ENCODE assay signal across 8 cellular contexts in the genomic region with DNA sequence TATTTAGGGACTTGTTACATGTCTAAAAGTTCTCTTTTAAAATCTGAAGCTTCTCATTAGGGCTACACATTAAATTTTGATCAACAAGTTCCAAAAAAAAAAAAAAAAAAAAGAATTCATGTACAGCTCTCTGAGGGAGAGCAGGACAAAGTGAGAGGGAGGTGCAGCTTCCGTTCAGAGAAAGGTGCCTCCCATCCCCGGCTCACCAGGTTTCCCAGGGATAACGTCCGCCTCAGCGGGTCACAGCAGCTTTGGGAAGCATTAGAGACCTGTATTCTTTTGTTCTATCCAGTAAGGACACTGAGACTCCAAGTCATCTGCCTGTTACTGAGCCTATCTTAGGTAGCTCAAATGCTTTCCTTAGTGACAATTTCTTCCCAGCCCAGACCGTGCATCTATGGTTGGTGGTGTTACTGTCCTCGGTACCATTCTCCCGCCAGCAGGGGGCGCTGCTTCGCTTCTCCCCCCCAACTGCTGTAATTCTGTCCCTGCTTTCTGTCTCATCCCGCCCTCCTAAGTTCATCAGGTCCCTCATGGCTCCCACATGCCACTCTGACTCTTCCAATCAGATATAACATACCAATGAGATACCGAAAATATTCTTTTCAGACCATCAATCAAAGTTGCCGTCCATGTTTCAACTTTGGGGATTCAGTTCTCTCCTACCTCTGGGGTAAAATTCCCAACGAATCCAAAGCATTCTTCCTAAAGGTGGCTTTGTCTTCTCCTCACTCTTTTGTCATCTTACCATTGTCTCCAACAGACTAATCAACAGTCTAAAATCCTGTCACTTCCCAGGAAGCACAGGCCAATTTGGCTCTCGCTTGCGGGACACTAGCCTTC.
DNase-seq lines count a peak whose midpoint lies in the region; ATAC-seq, FAIRE-seq and TF ChIP-seq lines count a peak whose summit lies in the region.

No MANE protein-coding gene starts in this region.

- no peaks in the 10 kb centered on the region for H3K27me3 Mint-ChIP-seq in neural progenitor cell (ENCODE audit: insufficient read depth, low read depth)

- TF ChIP-seq POLR2A in A549 (IDR thresholded peaks at IDR 0.05; ENCODE audit: low read length) (no peak), GM12892 (IDR thresholded peaks at IDR 0.05; ENCODE audit: low read depth, low read length) (no peak), esophagus squamous epithelium (IDR thresholded peaks at IDR 0.05) (no peak), sigmoid colon (IDR thresholded peaks at IDR 0.05) (no peak)

- intact Hi-C loops in esophagus squamous epithelium (cut with DNase I) (loop anchor here (5.0 to 10.0 kb wide), 2 partner anchors 122 to 440 kb away; no protein-coding TSS in a partner anchor), sigmoid colon (cut with DNase I) (no loop called here)

- H3K27ac Mint-ChIP-seq in neural progenitor cell: no peak overlapping the region

- POLR2A ChIA-PET in A549 (lab: Yijun Ruan, JAX): no interaction called here

- peak; percentile 28 to 42 for DNase-seq in A549 (ENCODE audit: low read depth in 1 of 2, low spot score in 1 of 2)
- peak; percentile 7 for DNase-seq in GM12892 (ENCODE audit: insufficient read length)
- DNase-seq in NCI-H146 (lab: John Stamatoyannopoulos, UW): peak; percentile 37
- peak; percentile 72 for DNase-seq in activated CD8-positive, alpha-beta memory T cell treated with anti-CD3 and anti-CD28 coated beads for 24 hours
- DNase-seq in esophagus squamous epithelium (lab: John Stamatoyannopoulos, UW): no peak
- DNase-seq in neural progenitor cell (ENCODE audit: low spot score): peak; percentile 61
- DNase-seq in sigmoid colon: no peak

- H3F3A ChIP-seq in neural progenitor cell (ENCODE audit: low read depth): no peaks in the 10 kb centered on the region

- H3K36me3 ChIP-seq in esophagus squamous epithelium (no peaks in the 10 kb centered on the region), neural progenitor cell (no peaks in the 10 kb centered on the region), sigmoid colon (no peaks in the 10 kb centered on the region)

- TF ChIP-seq EP300 in A549 (IDR thresholded peaks at IDR 0.05) (no peak), sigmoid colon (IDR thresholded peaks at IDR 0.05) (no peak)

- no peak overlapping the region for H3K9ac ChIP-seq in neural progenitor cell

- no peaks in the 10 kb centered on the region for H3K36me3 Mint-ChIP-seq in neural progenitor cell

- no peaks in the 10 kb centered on the region for H3K79me2 ChIP-seq in neural progenitor cell (ENCODE audit: low read depth)

- H3K4me3 ChIP-seq in A549 (no peak overlapping the region), esophagus squamous epithelium (no peak overlapping the region), neural progenitor cell (no peak overlapping the region), sigmoid colon (no peak overlapping the region)

- H3K4me2 ChIP-seq in A549: no peak overlapping the region
- H3K4me2 ChIP-seq in neural progenitor cell: no peak overlapping the region

- H3K4me1 ChIP-seq in A549 (no peaks in the 10 kb centered on the region), esophagus squamous epithelium (no peaks in the 10 kb centered on the region), neural progenitor cell (no peaks in the 10 kb centered on the region), sigmoid colon (no peaks in the 10 kb centered on the region)

- FAIRE-seq in A549 (lab: Jason Lieb, UNC) (no peak), GM12892 (lab: Jason Lieb, UNC) (peak; percentile 91)

- WGBS in A549 (ENCODE audit: missing lambda C conversion rate): 40% methylated on average over 16 of the region's 16 CpGs
- WGBS in esophagus squamous epithelium, 2 donors: 38% methylated on average over 16 of the region's 16 CpGs
- WGBS in sigmoid colon, 2 donors: 39 to 45% methylated on average over 16 of the region's 16 CpGs

- no peak overlapping the region for H3K27ac ChIP-seq in A549
- no peak overlapping the region for H3K27ac ChIP-seq in esophagus squamous epithelium
- no peak overlapping the region for H3K27ac ChIP-seq in neural progenitor cell
- H3K27ac ChIP-seq in sigmoid colon: no peak overlapping the region

- ATAC-seq in A549 (peak; percentile 76 to 90), HG02678 (IDR thresholded peaks at IDR 0.05; ENCODE audit: unreplicated experiment) (peak; percentile 77)

- H3K27me3 ChIP-seq in esophagus squamous epithelium (no peaks in the 10 kb centered on the region), neural progenitor cell (no peaks in the 10 kb centered on the region), sigmoid colon (no peaks in the 10 kb centered on the region)

- TF ChIP-seq RAD21 in A549 (conservative IDR thresholded peaks at IDR 0.05 in 1 of 2, IDR thresholded peaks at IDR 0.05 in 1 of 2): peak; percentile 58 to 67

- no peaks in the 10 kb centered on the region for H3K4me1 Mint-ChIP-seq in neural progenitor cell

- CTCF ChIA-PET in A549 (lab: Yijun Ruan, JAX): interaction anchor here (0.6 to 3.6 kb wide), 15 partner anchors 10 to 1134 kb away, joined by 3 to 18 read pairs (median 3); no protein-coding TSS in a partner anchor

- H4K20me1 ChIP-seq in neural progenitor cell (ENCODE audit: low read depth): no peaks in the 10 kb centered on the region

- no peaks in the 10 kb centered on the region for H3K9me3 Mint-ChIP-seq in neural progenitor cell

- H3K9me3 ChIP-seq in A549 (no peaks in the 10 kb centered on the region), esophagus squamous epithelium (no peaks in the 10 kb centered on the region), neural progenitor cell (ENCODE audit: low read depth) (no peaks in the 10 kb centered on the region), sigmoid colon (no peaks in the 10 kb centered on the region)

- peak; percentile 54 for TF ChIP-seq CTCF in A549 (IDR thresholded peaks at IDR 0.05)
- TF ChIP-seq CTCF in esophagus squamous epithelium (IDR thresholded peaks at IDR 0.05): peak in 5 of 6 experiments; percentile 56 to 77 (median 75)
- peak; percentile 92 for TF ChIP-seq CTCF in neural progenitor cell (IDR thresholded peaks at IDR 0.05)
- TF ChIP-seq CTCF in sigmoid colon (IDR thresholded peaks at IDR 0.05): peak in 2 of 4 experiments; percentile 10 to 45

- H3K4me3 Mint-ChIP-seq in neural progenitor cell: peak overlapping the region; percentile 3

- peak overlapping the region; percentile 36 for H2AFZ ChIP-seq in neural progenitor cell (replicated peaks)

TF ChIP-seq in A549, 52 proteins besides CTCF, POLR2A, EP300 and RAD21:
- TF ChIP-seq, protein P1, sequence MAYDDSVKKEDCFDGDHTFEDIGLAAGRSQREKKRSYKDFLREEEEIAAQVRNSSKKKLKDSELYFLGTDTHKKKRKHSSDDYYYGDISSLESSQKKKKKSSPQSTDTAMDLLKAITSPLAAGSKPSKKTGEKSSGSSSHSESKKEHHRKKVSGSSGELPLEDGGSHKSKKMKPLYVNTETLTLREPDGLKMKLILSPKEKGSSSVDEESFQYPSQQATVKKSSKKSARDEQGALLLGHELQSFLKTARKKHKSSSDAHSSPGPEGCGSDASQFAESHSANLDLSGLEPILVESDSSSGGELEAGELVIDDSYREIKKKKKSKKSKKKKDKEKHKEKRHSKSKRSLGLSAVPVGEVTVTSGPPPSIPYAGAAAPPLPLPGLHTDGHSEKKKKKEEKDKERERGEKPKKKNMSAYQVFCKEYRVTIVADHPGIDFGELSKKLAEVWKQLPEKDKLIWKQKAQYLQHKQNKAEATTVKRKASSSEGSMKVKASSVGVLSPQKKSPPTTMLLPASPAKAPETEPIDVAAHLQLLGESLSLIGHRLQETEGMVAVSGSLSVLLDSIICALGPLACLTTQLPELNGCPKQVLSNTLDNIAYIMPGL (CRISPR knock-in tag; IDR thresholded peaks at IDR 0.05; ENCODE audit: borderline replicate concordance): no peak
- peak; percentile 60 for TF ChIP-seq SMC3 (IDR thresholded peaks at IDR 0.05)
- no peak for TF ChIP-seq ESRRA (IDR thresholded peaks at IDR 0.05; ENCODE audit: borderline replicate concordance, low read length)

Comparison
In these comparisons a context has a peak if more than half of its experiments do, and no peak if none do; other contexts are left out.
1. DNase-seq: peak in A549 (2 of 2), GM12892 (single experiment), NCI-H146 (single experiment), activated CD8-positive, alpha-beta memory T cell treated with anti-CD3 and anti-CD28 coated beads for 24 hours (single experiment) and neural progenitor cell (single experiment); none in esophagus squamous epithelium (single experiment) and sigmoid colon (single experiment).